Comparison of ENCODE assay signal across 11 cellular contexts in genomic region chr20:32560989-32561830, GRCh38. TPM values are rescaled to one million over a fixed set of nuclear protein-coding genes. Genes with fewer than 3 reads are reported as not detected.
DNase-seq lines count a peak whose midpoint lies in the region; ATAC-seq and TF ChIP-seq lines count a peak whose summit lies in the region.
"Had no signal": no experiment of that assay in that cellular context is flagged by ENCODE, and none has a peak within 500 bp of the region (broad histone marks: within the 10 kb centered on the region; RNA-seq: fewer than 3 reads in every experiment).

No MANE protein-coding gene starts in this region.

- POLR2A ChIA-PET in CD8-positive, alpha-beta memory T cell (lab: Charles Lee), result no interaction called here
- POLR2A ChIA-PET in activated CD8-positive, alpha-beta T cell treated with anti-CD3 and anti-CD28 coated beads for 36 hours (lab: Charles Lee), result interaction anchor here (1.4 to 8.8 kb wide), 3 partner anchors 8 to 23 kb away, joined by 3 to 57 read pairs (median 7); no protein-coding TSS in a partner anchor

- H3K4me3 ChIP-seq in CD8-positive, alpha-beta memory T cell (ENCODE audit: low read length), result no peak overlapping the region
- no peak overlapping the region for H3K4me3 ChIP-seq in GM23248
- no peak overlapping the region for H3K4me3 ChIP-seq in mesodermal cell (ENCODE audit: extremely low read depth, insufficient read depth, low read length, poor library complexity, severe bottlenecking)
- H3K4me3 ChIP-seq in thyroid gland (replicated peaks in 1 of 3), result no peak overlapping the region
- H3K4me3 ChIP-seq: PC-9, testis had no signal

- no peak overlapping the region for H2AFZ ChIP-seq in GM23248
- H2AFZ ChIP-seq: PC-9 had no signal

- no peaks in the 10 kb centered on the region for H3K9me3 ChIP-seq in CD8-positive, alpha-beta memory T cell (ENCODE audit: low read length)
- H3K9me3 ChIP-seq in GM23248 (ENCODE audit: low read depth) (no peaks in the 10 kb centered on the region), mesodermal cell (ENCODE audit: control insufficient read depth, low read length) (no peaks in the 10 kb centered on the region), thyroid gland (no peaks in the 10 kb centered on the region)
- H3K9me3 ChIP-seq: testis had no signal

- H3K36me3 ChIP-seq in CD8-positive, alpha-beta memory T cell (ENCODE audit: insufficient read depth, low read length), result no peaks in the 10 kb centered on the region
- no peaks in the 10 kb centered on the region for H3K36me3 ChIP-seq in GM23248 (ENCODE audit: low read depth)
- H3K36me3 ChIP-seq in mesodermal cell (ENCODE audit: control insufficient read depth, insufficient read depth, low read length), result no peaks in the 10 kb centered on the region
- no peaks in the 10 kb centered on the region for H3K36me3 ChIP-seq in thyroid gland

- H3K36me3 Mint-ChIP-seq in CD8-positive, alpha-beta memory T cell, result peaks cover 0 to 25% (median 3%) of the 10 kb centered on the region in 3 donors
- H3K36me3 Mint-ChIP-seq in activated CD8-positive, alpha-beta T cell treated with anti-CD3 and anti-CD28 coated beads for 36 hours (ENCODE audit: low read depth), result no peaks in the 10 kb centered on the region

- H3K9me2 ChIP-seq in GM23248 (ENCODE audit: insufficient read depth), result no peaks in the 10 kb centered on the region

- H3K9ac ChIP-seq in GM23248, result no peak overlapping the region

- in situ Hi-C loops in GM23248 (cut with MboI), result no loop called here

- no peaks in the 10 kb centered on the region for H3K79me2 ChIP-seq in GM23248 (ENCODE audit: insufficient read depth)

- no peak overlapping the region for H3K27ac ChIP-seq in CD8-positive, alpha-beta memory T cell (ENCODE audit: low read depth, low read length)
- no peak overlapping the region for H3K27ac ChIP-seq in GM23248
- H3K27ac ChIP-seq in mesodermal cell (ENCODE audit: low read depth, low read length, severe bottlenecking), result peak overlapping the region; percentile 41
- no peak overlapping the region for H3K27ac ChIP-seq in thyroid gland
- H3K27ac ChIP-seq: PC-9 had no signal

- no peaks in the 10 kb centered on the region for H3K27me3 ChIP-seq in CD8-positive, alpha-beta memory T cell (ENCODE audit: insufficient read depth, low read length, poor library complexity, severe bottlenecking)
- no peaks in the 10 kb centered on the region for H3K27me3 ChIP-seq in GM23248 (replicated peaks; ENCODE audit: insufficient read depth)
- no peaks in the 10 kb centered on the region for H3K27me3 ChIP-seq in thyroid gland
- H3K27me3 ChIP-seq: testis had no signal

- H3K4me1 ChIP-seq in CD8-positive, alpha-beta memory T cell (ENCODE audit: insufficient read depth, low read length), result peaks cover 35% of the 10 kb centered on the region
- no peaks in the 10 kb centered on the region for H3K4me1 ChIP-seq in GM23248 (ENCODE audit: insufficient read depth)
- peaks cover 32% of the 10 kb centered on the region for H3K4me1 ChIP-seq in mesodermal cell (ENCODE audit: control insufficient read depth, insufficient read depth, low read length, poor library complexity, severe bottlenecking)
- no peaks in the 10 kb centered on the region for H3K4me1 ChIP-seq in thyroid gland

- H3K27ac Mint-ChIP-seq in CD8-positive, alpha-beta memory T cell, result peak overlapping the region; percentile 5 to 96 (median 83)
- peak overlapping the region; percentile 78 for H3K27ac Mint-ChIP-seq in activated CD8-positive, alpha-beta T cell treated with anti-CD3 and anti-CD28 coated beads for 36 hours

- no peak for TF ChIP-seq CTCF in activated CD8-positive, alpha-beta T cell treated with anti-CD3 and anti-CD28 coated beads for 36 hours (IDR thresholded peaks at IDR 0.05)
- no peak for TF ChIP-seq CTCF in thyroid gland (IDR thresholded peaks at IDR 0.05)

- DNase-seq in CD8-positive, alpha-beta memory T cell, result peak in 1 of 5 donors; percentile 38
- DNase-seq in GM23248 (peak; percentile 48), foreskin melanocyte (no peak), thyroid gland (no peak)
- DNase-seq in activated CD8-positive, alpha-beta T cell treated with anti-CD3 and anti-CD28 coated beads for 36 hours, result peak; percentile 73
- DNase-seq: GF-D8, PC-9, testis had no signal

- H4K20me1 ChIP-seq in GM23248 (ENCODE audit: insufficient read depth), result no peaks in the 10 kb centered on the region

- no peak overlapping the region for H3K4me2 ChIP-seq in GM23248 (ENCODE audit: unreplicated experiment)
- H3K4me2 ChIP-seq: PC-9 had no signal

- no peaks in the 10 kb centered on the region for H3K9me3 Mint-ChIP-seq in CD8-positive, alpha-beta memory T cell
- H3K9me3 Mint-ChIP-seq in activated CD8-positive, alpha-beta T cell treated with anti-CD3 and anti-CD28 coated beads for 36 hours, result no peaks in the 10 kb centered on the region

- intact Hi-C loops in activated CD8-positive, alpha-beta T cell treated with anti-CD3 and anti-CD28 coated beads for 36 hours (cut with micrococcal nuclease), result no loop called here
- intact Hi-C loops in thyroid gland (cut with DNase I), result no loop called here

- TF ChIP-seq POLR2A in thyroid gland (IDR thresholded peaks at IDR 0.05), result no peak

- CTCF ChIA-PET in CD8-positive, alpha-beta memory T cell (lab: Charles Lee), result interaction anchor here (0.8 kb wide), 1 partner anchor 22 kb away, joined by 3 read pairs; no protein-coding TSS in a partner anchor
- CTCF ChIA-PET in activated CD8-positive, alpha-beta T cell treated with anti-CD3 and anti-CD28 coated beads for 36 hours (lab: Charles Lee), result no interaction called here

- no peaks in the 10 kb centered on the region for H3K27me3 Mint-ChIP-seq in CD8-positive, alpha-beta memory T cell
- H3K27me3 Mint-ChIP-seq in activated CD8-positive, alpha-beta T cell treated with anti-CD3 and anti-CD28 coated beads for 36 hours, result no peaks in the 10 kb centered on the region

- peak overlapping the region in 4 of 7 donors; percentile 6 to 67 (median 22) for H3K4me3 Mint-ChIP-seq in CD8-positive, alpha-beta memory T cell
- H3K4me3 Mint-ChIP-seq in activated CD8-positive, alpha-beta T cell treated with anti-CD3 and anti-CD28 coated beads for 36 hours, result peak overlapping the region; percentile 54

- H3K4me1 Mint-ChIP-seq in CD8-positive, alpha-beta memory T cell, result peaks cover 38 to 76% (median 55%) of the 10 kb centered on the region in 3 donors
- peaks cover 48% of the 10 kb centered on the region for H3K4me1 Mint-ChIP-seq in activated CD8-positive, alpha-beta T cell treated with anti-CD3 and anti-CD28 coated beads for 36 hours (ENCODE audit: low read depth)

- ATAC-seq in activated CD8-positive, alpha-beta T cell treated with anti-CD3 and anti-CD28 coated beads for 36 hours, result peak; percentile 85
- ATAC-seq in HG03378 (IDR thresholded peaks at IDR 0.05; ENCODE audit: unreplicated experiment), result no peak
- no peak for ATAC-seq in HG02571 (IDR thresholded peaks at IDR 0.05; ENCODE audit: unreplicated experiment)

- 35 to 37% methylated on average over 24 to 27 of the region's 27 CpGs for WGBS in GM23248 (ENCODE audit: low coverage in 1 of 2, low lambda C conversion rate in 2 of 2, missing lambda C conversion rate in 2 of 2), 2 experiments
- 27 to 36% methylated on average over 23 to 24 of the region's 27 CpGs for WGBS in mesodermal cell (ENCODE audit: insufficient coverage in 2 of 2), 2 experiments
- 51% methylated on average over 18 of the region's 27 CpGs for WGBS in thyroid gland, 2 donors

- H3F3A ChIP-seq in GM23248 (ENCODE audit: insufficient read depth), result no peaks in the 10 kb centered on the region

RNA-seq across cellular contexts. Expression of gene NOL4L, which starts 23.9 kb away (rescaled TPM):
- 10 to 100 TPM; 15.8 to 19.8 TPM for total RNA-seq in CD8-positive, alpha-beta memory T cell
- polyA plus RNA-seq in CD8-positive, alpha-beta memory T cell, result 15.4 TPM
- 5.2 and 8.7 TPM in 2 replicates for total RNA-seq in GM23248 (2014; rRNA removed; shearing (Covaris generic))
- 7.9 and 8.3 TPM in 2 replicates for polyA plus RNA-seq in GM23248 (2016; fragmentation: Nextera tagmentation; extraction: Ambion mirVana)
- 10 to 100 TPM; 23.3 to 23.9 TPM for total RNA-seq in activated CD8-positive, alpha-beta T cell treated with anti-CD3 and anti-CD28 coated beads for 36 hours
- polyA plus RNA-seq in mesodermal cell (2013, experiment 1 of 2), result 74.9 TPM
- polyA plus RNA-seq in mesodermal cell (2013, experiment 2 of 2), result 55.6 TPM
- 10 to 100 TPM; 18.5 to 29.9 (median 24.8) TPM for total RNA-seq in thyroid gland

Comparison
In these comparisons a context has a peak if more than half of its experiments do, and no peak if none do; other contexts are left out.
1. DNase-seq: peak in GM23248 (single experiment) and activated CD8-positive, alpha-beta T cell treated with anti-CD3 and anti-CD28 coated beads for 36 hours (single experiment); none in foreskin melanocyte (single experiment) and thyroid gland (0 of 2).